In the genomic region with DNA sequence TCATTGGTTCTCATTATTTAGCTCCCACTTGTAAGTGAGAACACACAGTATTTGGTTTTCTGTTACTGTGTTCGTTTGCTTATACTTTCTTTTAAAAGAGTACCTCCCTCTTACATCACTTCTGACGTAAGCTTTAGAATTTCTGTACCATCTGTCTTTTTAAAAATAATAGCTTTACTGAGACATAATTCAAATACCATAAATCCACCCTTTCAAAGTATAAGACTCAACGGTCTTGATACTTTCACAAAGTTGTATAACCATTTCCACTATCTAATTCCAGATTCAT, we compare ENCODE assay signal across 1 cellular context.
TF ChIP-seq lines count a peak whose summit lies in the region.

No MANE protein-coding gene starts in this region.

TF ChIP-seq in HCT116, 20 proteins besides CTCF, POLR2A, EP300 and RAD21 (continued from another document):
- TF ChIP-seq, protein P1, sequence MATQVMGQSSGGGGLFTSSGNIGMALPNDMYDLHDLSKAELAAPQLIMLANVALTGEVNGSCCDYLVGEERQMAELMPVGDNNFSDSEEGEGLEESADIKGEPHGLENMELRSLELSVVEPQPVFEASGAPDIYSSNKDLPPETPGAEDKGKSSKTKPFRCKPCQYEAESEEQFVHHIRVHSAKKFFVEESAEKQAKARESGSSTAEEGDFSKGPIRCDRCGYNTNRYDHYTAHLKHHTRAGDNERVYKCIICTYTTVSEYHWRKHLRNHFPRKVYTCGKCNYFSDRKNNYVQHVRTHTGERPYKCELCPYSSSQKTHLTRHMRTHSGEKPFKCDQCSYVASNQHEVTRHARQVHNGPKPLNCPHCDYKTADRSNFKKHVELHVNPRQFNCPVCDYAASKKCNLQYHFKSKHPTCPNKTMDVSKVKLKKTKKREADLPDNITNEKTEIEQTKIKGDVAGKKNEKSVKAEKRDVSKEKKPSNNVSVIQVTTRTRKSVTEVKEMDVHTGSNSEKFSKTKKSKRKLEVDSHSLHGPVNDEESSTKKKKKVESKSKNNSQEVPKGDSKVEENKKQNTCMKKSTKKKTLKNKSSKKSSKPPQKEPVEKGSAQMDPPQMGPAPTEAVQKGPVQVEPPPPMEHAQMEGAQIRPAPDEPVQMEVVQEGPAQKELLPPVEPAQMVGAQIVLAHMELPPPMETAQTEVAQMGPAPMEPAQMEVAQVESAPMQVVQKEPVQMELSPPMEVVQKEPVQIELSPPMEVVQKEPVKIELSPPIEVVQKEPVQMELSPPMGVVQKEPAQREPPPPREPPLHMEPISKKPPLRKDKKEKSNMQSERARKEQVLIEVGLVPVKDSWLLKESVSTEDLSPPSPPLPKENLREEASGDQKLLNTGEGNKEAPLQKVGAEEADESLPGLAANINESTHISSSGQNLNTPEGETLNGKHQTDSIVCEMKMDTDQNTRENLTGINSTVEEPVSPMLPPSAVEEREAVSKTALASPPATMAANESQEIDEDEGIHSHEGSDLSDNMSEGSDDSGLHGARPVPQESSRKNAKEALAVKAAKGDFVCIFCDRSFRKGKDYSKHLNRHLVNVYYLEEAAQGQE (IDR thresholded peaks at IDR 0.05; ENCODE audit: low read depth): no peak
- TF ChIP-seq, protein P2, sequence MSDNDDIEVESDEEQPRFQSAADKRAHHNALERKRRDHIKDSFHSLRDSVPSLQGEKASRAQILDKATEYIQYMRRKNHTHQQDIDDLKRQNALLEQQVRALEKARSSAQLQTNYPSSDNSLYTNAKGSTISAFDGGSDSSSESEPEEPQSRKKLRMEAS (IDR thresholded peaks at IDR 0.05): no peak
- TF ChIP-seq EGR1 (IDR thresholded peaks at IDR 0.05; ENCODE audit: low read depth) (no peak), EZH2 (IDR thresholded peaks at IDR 0.05) (no peak), SRF (IDR thresholded peaks at IDR 0.05; ENCODE audit: low read depth) (no peak), FOSL1 (IDR thresholded peaks at IDR 0.05; ENCODE audit: low read depth) (no peak)
